Comparison of ENCODE assay signal across 31 cellular contexts in genomic region chr3:13753926-13754325, GRCh38.
"Had no signal": no experiment of that assay in that cellular context is flagged by ENCODE, and none has a peak within 500 bp of the region (broad histone marks: within the 10 kb centered on the region; RNA-seq: fewer than 3 reads in every experiment).

No MANE protein-coding gene starts in this region.

- H3K4me3 Mint-ChIP-seq: activated CD4-positive, alpha-beta memory T cell treated with anti-CD3 and anti-CD28 coated beads, Interleukin-2, amount 10 ng/mL, durations not matched to agents 7 days and 5 days; activated CD4-positive, alpha-beta T cell treated with anti-CD3 and anti-CD28 coated beads, Interleukin-2, amount 10 ng/mL, durations not matched to agents 7 days and 5 days; activated naive CD4-positive, alpha-beta T cell treated with anti-CD3 and anti-CD28 coated beads, Interleukin-2, amount 10 ng/mL, durations not matched to agents 7 days and 5 days; activated naive CD8-positive, alpha-beta T cell treated with anti-CD3 and anti-CD28 coated beads, Interleukin-2, amount 10 ng/mL, durations not matched to agents 7 days and 5 days; activated T-cell treated with anti-CD3 and anti-CD28 coated beads, Interleukin-2, amount 50 U/mL, for 24 hours; activated T-cell treated with anti-CD3 and anti-CD28 coated beads, Interleukin-2, amount 50 U/mL, for 72 hours; WTC11 had no signal

- H3K36me3 ChIP-seq: cardiac muscle cell, colonic mucosa, esophagus squamous epithelium, gastroesophageal sphincter, heart right ventricle had no signal

- H3K4me1 ChIP-seq: body of pancreas, colonic mucosa, esophagus squamous epithelium, gastroesophageal sphincter, heart right ventricle had no signal

- DNase-seq: activated CD4-positive, alpha-beta memory T cell treated with anti-CD3 and anti-CD28 coated beads, Interleukin-2, amount 10 ng/mL, durations not matched to agents 7 days and 5 days; activated CD4-positive, alpha-beta T cell treated with anti-CD3 and anti-CD28 coated beads for 1 hour; activated CD4-positive, alpha-beta T cell treated with anti-CD3 and anti-CD28 coated beads for 4 hours; activated CD4-positive, alpha-beta T cell treated with anti-CD3 and anti-CD28 coated beads, Interleukin-2, amount 10 ng/mL, durations not matched to agents 7 days and 5 days; activated CD4-positive, alpha-beta T cell treated with anti-CD3 and anti-CD28 coated beads, Interleukin-2, amount 50 U/mL, for 4 hours; activated CD8-positive, alpha-beta memory T cell treated with anti-CD3 and anti-CD28 coated beads, Interleukin-2, amount 50 U/mL, for 48 hours; activated gamma-delta T cell; activated naive CD4-positive, alpha-beta T cell; activated naive CD4-positive, alpha-beta T cell treated with anti-CD3 and anti-CD28 coated beads, Interleukin-2, amount 10 ng/mL, durations not matched to agents 7 days and 5 days; activated naive CD8-positive, alpha-beta T cell treated with anti-CD3 and anti-CD28 coated beads, Interleukin-2, amount 10 ng/mL, durations not matched to agents 7 days and 5 days; activated T-cell treated with anti-CD3 and anti-CD28 coated beads for 4 hours; activated T-cell treated with anti-CD3 and anti-CD28 coated beads, Interleukin-2, amount 50 U/mL, for 24 hours; activated T-cell treated with anti-CD3 and anti-CD28 coated beads, Interleukin-2, amount 50 U/mL, for 72 hours; amniotic stem cell; anterior cingulate cortex; body of pancreas; central memory CD4-positive, alpha-beta T cell; cerebellar nuclear complex; colonic mucosa; effector memory CD4-positive, alpha-beta T cell; erythroblast; esophagus squamous epithelium; foreskin melanocyte; heart right ventricle; T-helper 2 cell had no signal

- H3K27ac ChIP-seq: body of pancreas, cardiac muscle cell, colonic mucosa, esophagus squamous epithelium, gastroesophageal sphincter, heart right ventricle, VCaP had no signal

- ATAC-seq: activated naive CD4-positive, alpha-beta T cell treated with anti-CD3 and anti-CD28 coated beads, Interleukin-2, amount 50 U/mL, for 72 hours; activated T-cell treated with anti-CD3 and anti-CD28 coated beads, Interleukin-2, amount 50 U/mL, for 72 hours; body of pancreas; gastroesophageal sphincter; heart right ventricle; WTC11 had no signal

- H3K27me3 Mint-ChIP-seq: activated naive CD4-positive, alpha-beta T cell treated with anti-CD3 and anti-CD28 coated beads, Interleukin-2, amount 10 ng/mL, durations not matched to agents 7 days and 5 days had no signal

- H3K27ac Mint-ChIP-seq: activated CD4-positive, alpha-beta memory T cell treated with anti-CD3 and anti-CD28 coated beads, Interleukin-2, amount 10 ng/mL, durations not matched to agents 7 days and 5 days; activated CD4-positive, alpha-beta T cell treated with anti-CD3 and anti-CD28 coated beads, Interleukin-2, amount 10 ng/mL, durations not matched to agents 7 days and 5 days; activated naive CD4-positive, alpha-beta T cell treated with anti-CD3 and anti-CD28 coated beads, Interleukin-2, amount 10 ng/mL, durations not matched to agents 7 days and 5 days; activated naive CD4-positive, alpha-beta T cell treated with anti-CD3 and anti-CD28 coated beads, Interleukin-2, amount 50 U/mL, for 72 hours; activated naive CD8-positive, alpha-beta T cell treated with anti-CD3 and anti-CD28 coated beads, Interleukin-2, amount 10 ng/mL, durations not matched to agents 7 days and 5 days; activated T-cell treated with anti-CD3 and anti-CD28 coated beads, Interleukin-2, amount 50 U/mL, for 24 hours; activated T-cell treated with anti-CD3 and anti-CD28 coated beads, Interleukin-2, amount 50 U/mL, for 72 hours; WTC11 had no signal

- H3K27me3 ChIP-seq: body of pancreas, cardiac muscle cell, colonic mucosa had no signal

- FAIRE-seq: astrocyte had no signal

- H3K9me3 ChIP-seq: body of pancreas, colonic mucosa, esophagus squamous epithelium had no signal

- H3K4me1 Mint-ChIP-seq: activated CD4-positive, alpha-beta memory T cell treated with anti-CD3 and anti-CD28 coated beads, Interleukin-2, amount 10 ng/mL, durations not matched to agents 7 days and 5 days; activated CD4-positive, alpha-beta T cell treated with anti-CD3 and anti-CD28 coated beads, Interleukin-2, amount 10 ng/mL, durations not matched to agents 7 days and 5 days; activated naive CD4-positive, alpha-beta T cell treated with anti-CD3 and anti-CD28 coated beads, Interleukin-2, amount 10 ng/mL, durations not matched to agents 7 days and 5 days; activated naive CD8-positive, alpha-beta T cell treated with anti-CD3 and anti-CD28 coated beads, Interleukin-2, amount 10 ng/mL, durations not matched to agents 7 days and 5 days; WTC11 had no signal

- H3K9me3 Mint-ChIP-seq: activated CD4-positive, alpha-beta memory T cell treated with anti-CD3 and anti-CD28 coated beads, Interleukin-2, amount 10 ng/mL, durations not matched to agents 7 days and 5 days had no signal

- H3K36me3 Mint-ChIP-seq: activated naive CD4-positive, alpha-beta T cell treated with anti-CD3 and anti-CD28 coated beads, Interleukin-2, amount 10 ng/mL, durations not matched to agents 7 days and 5 days; activated naive CD8-positive, alpha-beta T cell treated with anti-CD3 and anti-CD28 coated beads, Interleukin-2, amount 10 ng/mL, durations not matched to agents 7 days and 5 days had no signal

- H3K4me3 ChIP-seq: body of pancreas, cardiac muscle cell, colonic mucosa, esophagus squamous epithelium, gastroesophageal sphincter, heart right ventricle had no signal
